30 cellular contexts compared by ENCODE assay signal in genomic region chr16:80007216-80007615, GRCh38.
"Had no signal": no experiment of that assay in that cellular context is flagged by ENCODE, and none has a peak within 500 bp of the region (broad histone marks: within the 10 kb centered on the region; RNA-seq: fewer than 3 reads in every experiment).

No MANE protein-coding gene starts in this region.

- DNase-seq: activated CD4-positive, alpha-beta T cell treated with anti-CD3 and anti-CD28 coated beads for 4 hours; activated CD4-positive, alpha-beta T cell treated with anti-CD3 and anti-CD28 coated beads, Interleukin-2, amount 50 U/mL, for 4 hours; activated CD4-positive, CD25-positive, alpha-beta regulatory T cell; activated effector memory CD4-positive, alpha-beta T cell treated with Interleukin-2 at 50 U/mL for 16 hours; activated naive CD4-positive, alpha-beta T cell treated with Interleukin-2 at 50 U/mL for 16 hours; activated naive CD8-positive, alpha-beta T cell treated with anti-CD3 and anti-CD28 coated beads for 36 hours; activated T-cell treated with anti-CD3 and anti-CD28 coated beads for 4 hours; activated T-cell treated with anti-CD3 and anti-CD28 coated beads, Interleukin-2, amount 50 U/mL, for 72 hours; adrenal gland; central memory CD4-positive, alpha-beta T cell; effector memory CD4-positive, alpha-beta T cell; gastrocnemius medialis; glutamatergic neuron; left cardiac atrium; left ventricle myocardium superior; midbrain; naive thymus-derived CD4-positive, alpha-beta T cell; nucleus accumbens; psoas muscle; sigmoid colon; small intestine; stimulated activated CD4-positive, alpha-beta T cell treated with anti-CD3 and anti-CD28 coated beads, Interleukin-1b, Interleukin-23, amount 100 ng/mL, for 48 hours; stimulated activated naive B cell treated with anti-CD40 and anti-IgM and Interleukin-4, amounts not matched to agents 10 μg/mL and 1 μg/mL and 100 μg/mL, for 72 hours; stomach; tibial artery had no signal

- H3K27ac ChIP-seq: adrenal gland, ascending aorta, breast epithelium, colonic mucosa, gastrocnemius medialis, parathyroid adenoma, psoas muscle, suprapubic skin, tibial artery had no signal

- ATAC-seq: activated T-cell treated with anti-CD3 and anti-CD28 coated beads, Interleukin-2, amount 50 U/mL, for 72 hours; gastrocnemius medialis; naive thymus-derived CD4-positive, alpha-beta T cell; psoas muscle; stimulated activated naive B cell treated with anti-CD40 and anti-IgM and Interleukin-4, amounts not matched to agents 10 μg/mL and 1 μg/mL and 100 μg/mL, for 72 hours had no signal

- H3K9me3 ChIP-seq: adrenal gland, ascending aorta, breast epithelium, colonic mucosa, gastrocnemius medialis, psoas muscle, sigmoid colon, suprapubic skin, tibial artery had no signal

- H3K79me2 ChIP-seq: parathyroid adenoma had no signal

- H3K4me1 ChIP-seq: adrenal gland, ascending aorta, breast epithelium, colonic mucosa, gastrocnemius medialis, parathyroid adenoma, psoas muscle had no signal

- H3K9ac ChIP-seq: parathyroid adenoma had no signal

- H3K27me3 ChIP-seq: adrenal gland, ascending aorta, breast epithelium, colonic mucosa, sigmoid colon, stomach, suprapubic skin, tibial artery had no signal

- H2AFZ ChIP-seq: parathyroid adenoma had no signal

- H3K36me3 ChIP-seq: adrenal gland, ascending aorta, breast epithelium, colonic mucosa, gastrocnemius medialis, sigmoid colon, stomach, suprapubic skin, tibial artery had no signal

- H3K4me3 ChIP-seq: adrenal gland, ascending aorta, breast epithelium, colonic mucosa, gastrocnemius medialis, psoas muscle, sigmoid colon, stomach, suprapubic skin, tibial artery had no signal
